ENCODE assay signal across 8 cellular contexts in genomic region chr10:3066317-3066931, GRCh38. TPM values are rescaled to one million over a fixed set of nuclear protein-coding genes. Genes with fewer than 3 reads are reported as not detected.
DNase-seq lines count a peak whose midpoint lies in the region; ATAC-seq and TF ChIP-seq lines count a peak whose summit lies in the region.

No MANE protein-coding gene starts in this region.

- H3K27me3 Mint-ChIP-seq in activated naive CD8-positive, alpha-beta T cell treated with anti-CD3 and anti-CD28 coated beads, Interleukin-2, amount 10 ng/mL, durations not matched to agents 7 days and 5 days, result peaks cover 19% of the 10 kb centered on the region

- DNase-seq in NCI-H748 (lab: John Stamatoyannopoulos, UW; ENCODE audit: unreplicated experiment) (peak; percentile 39), NCI-H748 treated with DMSO at 0.1 percent for 48 hours (lab: John Stamatoyannopoulos, UW) (no peak), thoracic aorta (ENCODE audit: low spot score) (no peak), CD1c-positive myeloid dendritic cell (ENCODE audit: extremely low spot score) (no peak), NCI-H187 (lab: John Stamatoyannopoulos, UW) (no peak)
- no peak for DNase-seq in activated naive CD8-positive, alpha-beta T cell treated with anti-CD3 and anti-CD28 coated beads, Interleukin-2, amount 10 ng/mL, durations not matched to agents 7 days and 5 days
- no peak for DNase-seq in stimulated activated CD4-positive, alpha-beta T cell treated with anti-CD3 and anti-CD28 coated beads, Interleukin-12 subunit alpha, Interleukin-12 subunit beta, amount 100 ng/mL, for 4 hours

- no peaks in the 10 kb centered on the region for H3K9me3 Mint-ChIP-seq in activated naive CD8-positive, alpha-beta T cell treated with anti-CD3 and anti-CD28 coated beads, Interleukin-2, amount 10 ng/mL, durations not matched to agents 7 days and 5 days

- ATAC-seq in activated naive CD8-positive, alpha-beta T cell treated with anti-CD3 and anti-CD28 coated beads, Interleukin-2, amount 10 ng/mL, durations not matched to agents 7 days and 5 days (ENCODE audit: low read depth), result no peak
- no peak for ATAC-seq in thoracic aorta (ENCODE audit: insufficient number of reproducible peaks, low FRiP score, low read depth)

- H3K27ac ChIP-seq in iPS-20b (ENCODE audit: low read length) (no peak overlapping the region), thoracic aorta (peak overlapping the region in 1 of 2 donors; percentile 28)

- H3K27ac Mint-ChIP-seq in activated naive CD8-positive, alpha-beta T cell treated with anti-CD3 and anti-CD28 coated beads, Interleukin-2, amount 10 ng/mL, durations not matched to agents 7 days and 5 days, result no peak overlapping the region

- H3K27me3 ChIP-seq in iPS-20b (ENCODE audit: insufficient read depth, low read length) (peaks cover 33% of the 10 kb centered on the region), thoracic aorta (replicated peaks; ENCODE audit: insufficient read depth) (no peaks in the 10 kb centered on the region)

- peaks cover 4% of the 10 kb centered on the region; the same call in 1 of the 2 replicates for H3K4me1 ChIP-seq in iPS-20b (ENCODE audit: insufficient read depth, low read length)
- H3K4me1 ChIP-seq in thoracic aorta (ENCODE audit: control insufficient read depth in 1 of 2, low read depth in 2 of 2), result peaks cover 10 to 16% of the 10 kb centered on the region in 2 donors

- H3K4me3 Mint-ChIP-seq in activated naive CD8-positive, alpha-beta T cell treated with anti-CD3 and anti-CD28 coated beads, Interleukin-2, amount 10 ng/mL, durations not matched to agents 7 days and 5 days, result peak overlapping the region; percentile 61

- H3K36me3 Mint-ChIP-seq in activated naive CD8-positive, alpha-beta T cell treated with anti-CD3 and anti-CD28 coated beads, Interleukin-2, amount 10 ng/mL, durations not matched to agents 7 days and 5 days, result peaks cover 15% of the 10 kb centered on the region

- H3K4me3 ChIP-seq in iPS-20b (ENCODE audit: low read length) (peak overlapping the region; percentile 61; the same call in 1 of the 2 replicates), thoracic aorta (peak overlapping the region; percentile 99)

- H3K9ac ChIP-seq in iPS-20b (ENCODE audit: low read depth, low read length), result no peak overlapping the region

- H3K36me3 ChIP-seq in iPS-20b (ENCODE audit: insufficient read depth, low read depth, low read length) (peaks cover 15% of the 10 kb centered on the region), thoracic aorta (no peaks in the 10 kb centered on the region)

- POLR2A ChIA-PET in activated naive CD8-positive, alpha-beta T cell treated with anti-CD3 and anti-CD28 coated beads, Interleukin-2, amount 10 ng/mL, durations not matched to agents 7 days and 5 days (lab: Charles Lee), result no interaction called here

- peaks cover 16% of the 10 kb centered on the region for H3K4me1 Mint-ChIP-seq in activated naive CD8-positive, alpha-beta T cell treated with anti-CD3 and anti-CD28 coated beads, Interleukin-2, amount 10 ng/mL, durations not matched to agents 7 days and 5 days

- no peak for TF ChIP-seq CTCF in thoracic aorta (IDR thresholded peaks at IDR 0.05)

- H3K9me3 ChIP-seq in iPS-20b (ENCODE audit: insufficient read depth, low read depth, low read length) (no peaks in the 10 kb centered on the region), thoracic aorta (no peaks in the 10 kb centered on the region)

RNA-seq across cellular contexts. Expression of gene PFKP, which starts 0.9 kb away (rescaled TPM):
- 100 to 1,000 TPM; 193 to 215 TPM for total RNA-seq in activated naive CD8-positive, alpha-beta T cell treated with anti-CD3 and anti-CD28 coated beads, Interleukin-2, amount 10 ng/mL, durations not matched to agents 7 days and 5 days
- total RNA-seq in thoracic aorta, result 100 to 1,000 TPM in 1 of 2 donors, 10 to 100 TPM in 1; 91.4 to 153 TPM
